In the genomic region with DNA sequence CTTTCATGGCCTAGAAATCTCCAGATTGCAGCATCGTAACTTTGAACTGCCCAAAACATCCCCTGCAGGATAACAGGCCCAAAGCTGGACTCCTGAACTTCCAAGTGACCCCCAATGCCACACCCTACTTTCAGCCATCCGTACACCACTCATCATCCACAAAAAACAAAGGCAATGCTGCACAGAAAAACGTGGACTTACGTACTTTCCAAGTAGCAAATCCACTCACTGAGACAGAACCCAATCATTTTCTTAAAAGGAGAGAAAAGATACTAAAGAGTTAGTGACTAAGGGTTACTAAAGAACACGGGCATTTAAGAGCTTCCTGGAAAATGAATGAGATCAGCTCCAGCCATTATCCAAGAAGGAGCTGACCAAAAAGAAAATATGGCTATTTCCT, we compare ENCODE assay signal across 26 cellular contexts.
DNase-seq lines count a peak whose midpoint lies in the region; ATAC-seq and TF ChIP-seq lines count a peak whose summit lies in the region.
"Had no signal": no experiment of that assay in that cellular context is flagged by ENCODE, and none has a peak within 500 bp of the region (broad histone marks: within the 10 kb centered on the region; RNA-seq: fewer than 3 reads in every experiment).

No MANE protein-coding gene starts in this region.

- H2BK120ac ChIP-seq in IMR-90 (ENCODE audit: low read depth, low read length) = no peak overlapping the region

- H3K4me2 ChIP-seq in IMR-90 (ENCODE audit: low read depth, low read length) = no peak overlapping the region
- H3K4me2 ChIP-seq in osteoblast (ENCODE audit: insufficient read depth, low read length) = peak overlapping the region; percentile 66
- H3K4me2 ChIP-seq: BLaER1 had no signal

- H3K9me3 ChIP-seq in IMR-90 (ENCODE audit: control insufficient read depth, insufficient read depth, low read length) (no peaks in the 10 kb centered on the region), osteoblast (ENCODE audit: low read depth, low read length) (no peaks in the 10 kb centered on the region)
- H3K9me3 ChIP-seq: esophagus squamous epithelium had no signal

- no TSS peak for BruUV-seq in IMR-90 (replicated peaks; lab: Mats Ljungman, UMichigan)

- no peak overlapping the region for H3K18ac ChIP-seq in IMR-90 (ENCODE audit: low read depth, low read length)

- no peak overlapping the region for H3K14ac ChIP-seq in IMR-90 (replicated peaks; ENCODE audit: low read depth, low read length)

- in situ Hi-C loops in IMR-90 (cut with MboI; ENCODE audit: low sequenced_read_pairs) = no loop called here

- H3K27ac ChIP-seq in ACC112 (ENCODE audit: low read depth, low read length) (no peak overlapping the region), IMR-90 (ENCODE audit: insufficient read depth, low read length) (no peak overlapping the region), osteoblast (ENCODE audit: low read depth, low read length) (peak overlapping the region; percentile 66)
- H3K27ac ChIP-seq: BLaER1 had no signal

- no peaks in the 10 kb centered on the region for H3K9me3 Mint-ChIP-seq in activated T-helper 2 cell treated with anti-CD3 and anti-CD28 coated beads, Interferon-gamma antibody, Interleukin-2, Interleukin-4, amounts not matched to agents 10 μg/mL and 5 μg/mL and 100 μg/mL, durations not matched to agents 14 hours and 24 hours and 36 hours
- H3K9me3 Mint-ChIP-seq: memory B cell; naive thymus-derived CD4-positive, alpha-beta T cell; stimulated activated naive CD8-positive, alpha-beta T cell treated with anti-CD3 and anti-CD28 coated beads, Interleukin-15, Interleukin-2, amounts not matched to agents 100 ng/mL and 50 ng/mL, for 24 hours had no signal

- no peaks in the 10 kb centered on the region for H3K79me1 ChIP-seq in IMR-90 (ENCODE audit: low read depth in 1 of 2, low read length in 2 of 2)

- 100% methylated on average over 1 of the region's 5 CpGs; no CpG with 5 or more reads in 1 of the 2 experiments for WGBS in IMR-90 (ENCODE audit: extremely low coverage in 2 of 2, insufficient read length in 1 of 2), 2 experiments

- H3K27me3 Mint-ChIP-seq in activated T-helper 2 cell treated with anti-CD3 and anti-CD28 coated beads, Interferon-gamma antibody, Interleukin-2, Interleukin-4, amounts not matched to agents 10 μg/mL and 5 μg/mL and 100 μg/mL, durations not matched to agents 14 hours and 24 hours and 36 hours (ENCODE audit: low read depth) = peaks cover 7% of the 10 kb centered on the region
- H3K27me3 Mint-ChIP-seq: memory B cell; stimulated activated naive CD8-positive, alpha-beta T cell treated with anti-CD3 and anti-CD28 coated beads, Interleukin-15, Interleukin-2, amounts not matched to agents 100 ng/mL and 50 ng/mL, for 24 hours; T-helper 17 cell had no signal

- H2BK15ac ChIP-seq in IMR-90 (ENCODE audit: low read depth, low read length) = no peak overlapping the region

- H3K36me3 Mint-ChIP-seq in activated T-helper 2 cell treated with anti-CD3 and anti-CD28 coated beads, Interferon-gamma antibody, Interleukin-2, Interleukin-4, amounts not matched to agents 10 μg/mL and 5 μg/mL and 100 μg/mL, durations not matched to agents 14 hours and 24 hours and 36 hours (ENCODE audit: low read depth) = no peaks in the 10 kb centered on the region

- intact Hi-C loops in IMR-90 (cut with micrococcal nuclease) = no loop called here
- intact Hi-C loops in activated T-helper 2 cell treated with anti-CD3 and anti-CD28 coated beads, Interferon-gamma antibody, Interleukin-2, Interleukin-4, amounts not matched to agents 10 μg/mL and 5 μg/mL and 100 μg/mL, durations not matched to agents 14 hours and 24 hours and 36 hours (cut with micrococcal nuclease) = no loop called here

- no peak overlapping the region for H3K4ac ChIP-seq in IMR-90 (ENCODE audit: low read depth, low read length)

- H3K9me1 ChIP-seq in IMR-90 (ENCODE audit: insufficient read depth, low read length) = 0 out of 2 replicates have a peak, but pooled peaks cover 3% of the 10 kb centered on the region

- H4K91ac ChIP-seq in IMR-90 (ENCODE audit: insufficient read depth, low read depth, low read length) = no peak overlapping the region

- no peak overlapping the region for H2AK5ac ChIP-seq in IMR-90 (ENCODE audit: low read depth, low read length)

- no peak overlapping the region for H2AK9ac ChIP-seq in IMR-90 (replicated peaks; ENCODE audit: low read depth, low read length, poor library complexity)

- dilution Hi-C loops in IMR-90 (cut with HindIII; ENCODE audit: low sequenced_read_pairs, unreplicated experiment) = no loop called here

- no peak overlapping the region for H4K8ac ChIP-seq in IMR-90 (ENCODE audit: low read depth in 2 of 2, low read length in 2 of 2)

- H3K23ac ChIP-seq in IMR-90 (ENCODE audit: low read depth, low read length) = no peak overlapping the region

- no peak overlapping the region for H3K4me3 Mint-ChIP-seq in activated T-helper 2 cell treated with anti-CD3 and anti-CD28 coated beads, Interferon-gamma antibody, Interleukin-2, Interleukin-4, amounts not matched to agents 10 μg/mL and 5 μg/mL and 100 μg/mL, durations not matched to agents 14 hours and 24 hours and 36 hours (ENCODE audit: low read depth)
- H3K4me3 Mint-ChIP-seq: memory B cell; naive thymus-derived CD4-positive, alpha-beta T cell; stimulated activated naive CD8-positive, alpha-beta T cell treated with anti-CD3 and anti-CD28 coated beads, Interleukin-15, Interleukin-2, amounts not matched to agents 100 ng/mL and 50 ng/mL, for 24 hours; T-helper 17 cell had no signal

- no peak overlapping the region for H2BK5ac ChIP-seq in IMR-90 (ENCODE audit: low read depth, low read length, poor library complexity, severe bottlenecking)

- DNase-seq in IMR-90 = peak; percentile 48
- DNase-seq in fibroblast of gingiva (ENCODE audit: low read depth) = peak; percentile 14
- peak; percentile 89 for DNase-seq in osteoblast (ENCODE audit: insufficient read length, low spot score, missing footprints)
- no peak for DNase-seq in activated T-helper 2 cell treated with anti-CD3 and anti-CD28 coated beads, Interferon-gamma antibody, Interleukin-2, Interleukin-4, amounts not matched to agents 10 μg/mL and 5 μg/mL and 100 μg/mL, durations not matched to agents 14 hours and 24 hours and 36 hours (ENCODE audit: low spot score)
- DNase-seq in activated CD4-positive, alpha-beta T cell treated with anti-CD3 and anti-CD28 coated beads, Interleukin-2, amount 50 U/mL, for 4 hours = no peak
- DNase-seq: activated CD8-positive, alpha-beta memory T cell treated with anti-CD3 and anti-CD28 coated beads for 24 hours; activated gamma-delta T cell treated with Interleukin-2 at 50 U/mL for 16 hours; activated T-cell treated with anti-CD3 and anti-CD28 coated beads, Interleukin-2, amount 50 U/mL, for 1 hour; DMS53; esophagus squamous epithelium; GF-D8; head of caudate nucleus; Karpas-422; naive thymus-derived CD4-positive, alpha-beta T cell; NCI-H2171; NCI-H524 treated with DMSO at 0.1 percent for 48 hours; occipital lobe; stimulated activated CD4-positive, alpha-beta T cell treated with anti-CD3 and anti-CD28 coated beads, Interleukin-12 subunit alpha, Interleukin-12 subunit beta, amount 100 ng/mL, for 4 hours; stimulated activated CD4-positive, alpha-beta T cell treated with anti-CD3 and anti-CD28 coated beads, Interleukin-4, amount 100 ng/mL, for 24 hours; T-helper 17 cell had no signal

- H3K56ac ChIP-seq in IMR-90 (ENCODE audit: extremely low read depth, insufficient read depth, low read length) = no peak overlapping the region

- H2BK20ac ChIP-seq in IMR-90 (ENCODE audit: low read depth, low read length) = no peak overlapping the region

- H3K36me3 ChIP-seq in ACC112 (ENCODE audit: insufficient read depth, low read length) (no peaks in the 10 kb centered on the region), IMR-90 (ENCODE audit: control insufficient read depth, insufficient read depth, low read length) (no peaks in the 10 kb centered on the region), osteoblast (ENCODE audit: insufficient read depth, low read length) (no peaks in the 10 kb centered on the region)
- H3K36me3 ChIP-seq: BLaER1, esophagus squamous epithelium had no signal

- TF ChIP-seq POLR2A in IMR-90 (IDR thresholded peaks at IDR 0.05; ENCODE audit: low read depth, low read length) = no peak

- no peak overlapping the region for H3K27ac Mint-ChIP-seq in activated T-helper 2 cell treated with anti-CD3 and anti-CD28 coated beads, Interferon-gamma antibody, Interleukin-2, Interleukin-4, amounts not matched to agents 10 μg/mL and 5 μg/mL and 100 μg/mL, durations not matched to agents 14 hours and 24 hours and 36 hours
- H3K27ac Mint-ChIP-seq: memory B cell; stimulated activated naive CD8-positive, alpha-beta T cell treated with anti-CD3 and anti-CD28 coated beads, Interleukin-15, Interleukin-2, amounts not matched to agents 100 ng/mL and 50 ng/mL, for 24 hours; T-helper 17 cell had no signal

- no peaks in the 10 kb centered on the region for H3K79me2 ChIP-seq in ACC112 (ENCODE audit: control insufficient read depth, insufficient read depth, low read length, unreplicated experiment)
- H3K79me2 ChIP-seq in osteoblast (ENCODE audit: insufficient read depth, low read length) = no peaks in the 10 kb centered on the region

- CTCF ChIA-PET in IMR-90 (lab: Yijun Ruan, JAX) = interaction anchor here (0.8 kb wide), 1 partner anchor 23 kb away, joined by 3 read pairs; no protein-coding TSS in a partner anchor

- POLR2A ChIA-PET in IMR-90 (lab: Charles Lee; ENCODE audit: unreplicated experiment) = no interaction called here

- H3K4me1 ChIP-seq in ACC112 (ENCODE audit: control insufficient read depth, insufficient read depth, low read length, unreplicated experiment) = peaks cover 3% of the 10 kb centered on the region
- peaks cover 4% of the 10 kb centered on the region for H3K4me1 ChIP-seq in IMR-90 (ENCODE audit: control insufficient read depth, insufficient read depth, low read length)
- H3K4me1 ChIP-seq in osteoblast (ENCODE audit: insufficient read depth, low read length) = peaks cover 28% of the 10 kb centered on the region
- H3K4me1 ChIP-seq: BLaER1 had no signal

- no peak for TF ChIP-seq RAD21 in IMR-90 (IDR thresholded peaks at IDR 0.05; ENCODE audit: low read length)

- no peak for TF ChIP-seq CTCF in IMR-90 (conservative IDR thresholded peaks at IDR 0.05; ENCODE audit: low read depth, low read length)
- no peak for TF ChIP-seq CTCF in osteoblast (IDR thresholded peaks at IDR 0.05; ENCODE audit: extremely low read depth, low read depth, low read length)

- ATAC-seq in IMR-90 (ENCODE audit: low read depth) = 0 out of 2 replicates have a peak, but pooled peaks have one; percentile 35
- no peak for ATAC-seq in GM21529 (IDR thresholded peaks at IDR 0.05; ENCODE audit: unreplicated experiment)
- no peak for ATAC-seq in GM18870 (IDR thresholded peaks at IDR 0.05; ENCODE audit: unreplicated experiment)
- ATAC-seq: naive thymus-derived CD4-positive, alpha-beta T cell; T-helper 17 cell had no signal

- H3K4me1 Mint-ChIP-seq in activated T-helper 2 cell treated with anti-CD3 and anti-CD28 coated beads, Interferon-gamma antibody, Interleukin-2, Interleukin-4, amounts not matched to agents 10 μg/mL and 5 μg/mL and 100 μg/mL, durations not matched to agents 14 hours and 24 hours and 36 hours (ENCODE audit: low read depth) = no peaks in the 10 kb centered on the region
- H3K4me1 Mint-ChIP-seq: memory B cell; naive thymus-derived CD4-positive, alpha-beta T cell; T-helper 17 cell had no signal

- H2AFZ ChIP-seq in ACC112 (ENCODE audit: low read length, unreplicated experiment) (peak overlapping the region; percentile 14), IMR-90 (replicated peaks; ENCODE audit: low read length, poor library complexity) (no peak overlapping the region), osteoblast (ENCODE audit: low read length) (peak overlapping the region; percentile 45)

- H3K27me3 ChIP-seq in ACC112 (ENCODE audit: insufficient read depth, low read length) = no peaks in the 10 kb centered on the region
- no peaks in the 10 kb centered on the region for H3K27me3 ChIP-seq in IMR-90 (ENCODE audit: control insufficient read depth, insufficient read depth, low read length)
- H3K27me3 ChIP-seq in osteoblast (ENCODE audit: insufficient read depth, low read length) = no peaks in the 10 kb centered on the region
- H3K27me3 ChIP-seq: BLaER1, esophagus squamous epithelium had no signal

- H4K20me1 ChIP-seq in IMR-90 (ENCODE audit: insufficient read depth, low read length) (no peaks in the 10 kb centered on the region), osteoblast (ENCODE audit: insufficient read depth, low read length) (no peaks in the 10 kb centered on the region)
- H4K20me1 ChIP-seq: BLaER1 had no signal

- no peak overlapping the region for H3K9ac ChIP-seq in IMR-90 (ENCODE audit: low read depth, low read length)
- H3K9ac ChIP-seq: BLaER1 had no signal

- H4K5ac ChIP-seq in IMR-90 (ENCODE audit: low read depth, low read length) = peak overlapping the region; percentile 67; the same call in 1 of the 2 replicates

- no peak overlapping the region for H3K4me3 ChIP-seq in ACC112 (ENCODE audit: low read depth, low read length)
- H3K4me3 ChIP-seq in IMR-90 (ENCODE audit: insufficient read depth, low read depth, low read length) = no peak overlapping the region
- no peak overlapping the region for H3K4me3 ChIP-seq in osteoblast (ENCODE audit: insufficient read depth, low read length)
- H3K4me3 ChIP-seq: BLaER1, esophagus squamous epithelium had no signal

Comparison
In these comparisons a context has a peak if more than half of its experiments do, and no peak if none do; other contexts are left out.
1. DNase-seq: peak in IMR-90 (single experiment), fibroblast of gingiva (single experiment) and osteoblast (single experiment); none in activated T-helper 2 cell treated with anti-CD3 and anti-CD28 coated beads, Interferon-gamma antibody, Interleukin-2, Interleukin-4, amounts not matched to agents 10 μg/mL and 5 μg/mL and 100 μg/mL, durations not matched to agents 14 hours and 24 hours and 36 hours (single experiment) and activated CD4-positive, alpha-beta T cell treated with anti-CD3 and anti-CD28 coated beads, Interleukin-2, amount 50 U/mL, for 4 hours (0 of 2).